Comparison of ENCODE assay signal across 17 cellular contexts in genomic region chr2:199366406-199366805, GRCh38.
DNase-seq lines count a peak whose midpoint lies in the region; ATAC-seq, FAIRE-seq and TF ChIP-seq lines count a peak whose summit lies in the region.
"Had no signal": no experiment of that assay in that cellular context is flagged by ENCODE, and none has a peak within 500 bp of the region (broad histone marks: within the 10 kb centered on the region; RNA-seq: fewer than 3 reads in every experiment).

No MANE protein-coding gene starts in this region.

- DNase-seq in EH (ENCODE audit: low read depth) (peak; percentile 11), NCI-H2029 treated with DMSO at 0.1 percent for 48 hours (lab: John Stamatoyannopoulos, UW) (peak; percentile 75), astrocyte (ENCODE audit: low read depth) (peak; percentile 63), left lung (no peak), Calu3 (no peak), NOMO-1 treated with DMSO at 0.1 percent for 48 hours (lab: John Stamatoyannopoulos, UW; ENCODE audit: unreplicated experiment) (no peak), NOMO-1 (lab: John Stamatoyannopoulos, UW; ENCODE audit: unreplicated experiment in 2 of 2) (no peak)
- DNase-seq: activated CD4-positive, alpha-beta T cell treated with anti-CD3 and anti-CD28 coated beads, Interleukin-2, amount 10 ng/mL, durations not matched to agents 24 days and 14 days; activated T-cell treated with anti-CD3 and anti-CD28 coated beads, Interleukin-2, amount 50 U/mL, for 1 hour; NCI-H226; ovary; stimulated activated naive CD8-positive, alpha-beta T cell treated with anti-CD3 and anti-CD28 coated beads, Interleukin-15, Interleukin-2, amounts not matched to agents 100 U/mL and 50 U/mL, for 24 hours had no signal

- H3K27ac ChIP-seq in astrocyte (ENCODE audit: low read depth, low read length) (no peak overlapping the region), left lung (no peak overlapping the region)
- H3K27ac ChIP-seq: ovary had no signal

- intact Hi-C loops in left lung (cut with DNase I) (no loop called here), Calu3 (cut with micrococcal nuclease; ENCODE audit: unreplicated experiment) (no loop called here)

- H2AFZ ChIP-seq in astrocyte (ENCODE audit: low read depth, low read length): no peak overlapping the region

- H3K27me3 ChIP-seq in astrocyte (ENCODE audit: insufficient read depth, low read length) (no peaks in the 10 kb centered on the region), left lung (no peaks in the 10 kb centered on the region)
- H3K27me3 ChIP-seq: ovary had no signal

- no peak for FAIRE-seq in astrocyte (lab: Jason Lieb, UNC)
- FAIRE-seq: islet of Langerhans had no signal

- ATAC-seq in left lung (peak; percentile 82), HG02938 (IDR thresholded peaks at IDR 0.05; ENCODE audit: unreplicated experiment) (no peak)
- ATAC-seq: stimulated activated naive CD8-positive, alpha-beta T cell treated with anti-CD3 and anti-CD28 coated beads, Interleukin-15, Interleukin-2, amounts not matched to agents 100 U/mL and 50 U/mL, for 24 hours had no signal

- H3K36me3 ChIP-seq in astrocyte (ENCODE audit: insufficient read depth, low read length) (peaks cover 3% of the 10 kb centered on the region), left lung (no peaks in the 10 kb centered on the region)
- H3K36me3 ChIP-seq: ovary had no signal

- peaks cover 4% of the 10 kb centered on the region for H3K4me1 Mint-ChIP-seq in astrocyte (ENCODE audit: low read depth, unreplicated experiment)
- H3K4me1 Mint-ChIP-seq in Calu3 (ENCODE audit: low read depth, unreplicated experiment): no peaks in the 10 kb centered on the region
- H3K4me1 Mint-ChIP-seq: activated CD4-positive, alpha-beta T cell treated with anti-CD3 and anti-CD28 coated beads, Interleukin-2, amount 10 ng/mL, durations not matched to agents 24 days and 14 days had no signal

- H3K9me3 ChIP-seq in astrocyte (ENCODE audit: insufficient read depth, low read depth, low read length) (no peaks in the 10 kb centered on the region), left lung (no peaks in the 10 kb centered on the region)
- H3K9me3 ChIP-seq: ovary had no signal

- no peaks in the 10 kb centered on the region for H4K20me1 ChIP-seq in astrocyte (ENCODE audit: insufficient read depth, low read length)

- H3K4me3 ChIP-seq in astrocyte (ENCODE audit: insufficient read depth, low read depth, low read length) (no peak overlapping the region), left lung (no peak overlapping the region)
- H3K4me3 ChIP-seq: ovary, smooth muscle cell had no signal

- TF ChIP-seq CTCF in astrocyte (IDR thresholded peaks at IDR 0.05; ENCODE audit: insufficient read depth, low read depth, low read length): no peak
- TF ChIP-seq CTCF in left lung (IDR thresholded peaks at IDR 0.05): no peak
- no peak for TF ChIP-seq CTCF in Calu3 (IDR thresholded peaks at IDR 0.05; ENCODE audit: unreplicated experiment)

- H3K36me3 Mint-ChIP-seq in astrocyte (ENCODE audit: low read depth, unreplicated experiment): no peaks in the 10 kb centered on the region
- no peaks in the 10 kb centered on the region for H3K36me3 Mint-ChIP-seq in Calu3 (ENCODE audit: insufficient read depth, unreplicated experiment)
- H3K36me3 Mint-ChIP-seq: activated naive CD8-positive, alpha-beta T cell had no signal

- H3K27ac Mint-ChIP-seq in astrocyte (ENCODE audit: unreplicated experiment) (no peak overlapping the region), Calu3 (ENCODE audit: unreplicated experiment) (no peak overlapping the region)
- H3K27ac Mint-ChIP-seq: activated CD4-positive, alpha-beta T cell treated with anti-CD3 and anti-CD28 coated beads, Interleukin-2, amount 10 ng/mL, durations not matched to agents 24 days and 14 days; activated naive CD8-positive, alpha-beta T cell; T-helper 2 cell treated with Interferon-gamma antibody and Interleukin-4, amounts not matched to agents 5 μg/mL and 100 μg/mL, for 36 hours had no signal

- H3K4me1 ChIP-seq in astrocyte (ENCODE audit: insufficient read depth, low read length): peaks cover 3% of the 10 kb centered on the region
- H3K4me1 ChIP-seq in left lung: no peaks in the 10 kb centered on the region

- H3K27me3 Mint-ChIP-seq in astrocyte (ENCODE audit: low read depth, unreplicated experiment) (no peaks in the 10 kb centered on the region), Calu3 (ENCODE audit: unreplicated experiment) (no peaks in the 10 kb centered on the region)

- BruUV-seq in Calu3 (replicated peaks; lab: Mats Ljungman, UMichigan): no TSS peak

- H3K79me2 ChIP-seq in astrocyte (ENCODE audit: insufficient read depth, low read length): no peaks in the 10 kb centered on the region

- H3K4me2 ChIP-seq in astrocyte (ENCODE audit: low read length): no peak overlapping the region
- H3K4me2 ChIP-seq: smooth muscle cell had no signal

- H3K4me3 Mint-ChIP-seq in astrocyte (ENCODE audit: unreplicated experiment) (no peak overlapping the region), Calu3 (ENCODE audit: low read depth, unreplicated experiment) (no peak overlapping the region)
- H3K4me3 Mint-ChIP-seq: activated CD4-positive, alpha-beta T cell treated with anti-CD3 and anti-CD28 coated beads, Interleukin-2, amount 10 ng/mL, durations not matched to agents 24 days and 14 days; activated naive CD8-positive, alpha-beta T cell; T-helper 2 cell treated with Interferon-gamma antibody and Interleukin-4, amounts not matched to agents 5 μg/mL and 100 μg/mL, for 36 hours had no signal

- no peak overlapping the region for H3K9ac ChIP-seq in astrocyte (ENCODE audit: low read length)

- no peaks in the 10 kb centered on the region for H3K9me3 Mint-ChIP-seq in astrocyte (ENCODE audit: unreplicated experiment)
- H3K9me3 Mint-ChIP-seq in Calu3 (ENCODE audit: low read depth, unreplicated experiment): no peaks in the 10 kb centered on the region
- H3K9me3 Mint-ChIP-seq: activated CD4-positive, alpha-beta T cell treated with anti-CD3 and anti-CD28 coated beads, Interleukin-2, amount 10 ng/mL, durations not matched to agents 24 days and 14 days; T-helper 2 cell treated with Interferon-gamma antibody and Interleukin-4, amounts not matched to agents 5 μg/mL and 100 μg/mL, for 36 hours had no signal

- CTCF ChIA-PET in Calu3 (lab: Charles Lee): no interaction called here

Comparison
In these comparisons a context has a peak if more than half of its experiments do, and no peak if none do; other contexts are left out.
1. DNase-seq: peak in EH (single experiment), NCI-H2029 treated with DMSO at 0.1 percent for 48 hours (single experiment) and astrocyte (single experiment); none in left lung (0 of 2), Calu3 (single experiment), NOMO-1 treated with DMSO at 0.1 percent for 48 hours (single experiment) and NOMO-1 (0 of 2).